23 cellular contexts compared by ENCODE assay signal in the genomic region with DNA sequence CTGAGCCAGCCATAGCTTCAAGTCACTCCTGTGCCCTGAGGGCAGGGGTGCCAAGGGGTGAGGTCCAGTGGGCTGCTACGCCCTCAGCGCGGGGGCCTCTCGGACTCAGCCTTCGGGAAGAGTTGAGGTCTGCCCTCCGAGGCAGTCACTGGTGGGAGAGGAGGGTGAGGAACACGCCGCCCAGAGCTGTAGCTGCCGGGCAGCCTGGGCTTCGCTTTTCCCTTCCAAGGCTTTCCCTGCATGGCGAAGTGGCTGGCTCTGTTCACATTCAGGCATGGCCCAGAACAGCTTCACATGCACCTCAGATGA. TPM values are rescaled to one million over a fixed set of nuclear protein-coding genes. Genes with fewer than 3 reads are reported as not detected.
A peak's percentile ranks its signal among the peaks of the same experiment; 100 is the strongest.
DNase-seq lines count a peak whose midpoint lies in the region; ATAC-seq, FAIRE-seq and TF ChIP-seq lines count a peak whose summit lies in the region.
"Had no signal": no experiment of that assay in that cellular context is flagged by ENCODE, and none has a peak within 500 bp of the region (broad histone marks: within the 10 kb centered on the region; RNA-seq: fewer than 3 reads in every experiment).

No MANE protein-coding gene starts in this region.

- peak overlapping the region; percentile 46; the same call in 1 of the 2 replicates for H2BK15ac ChIP-seq in H1 (ENCODE audit: low read length)

- H3K9ac ChIP-seq in PC-3 (ENCODE audit: low read length) (no peak overlapping the region), H1 (replicated peaks in 1 of 4; ENCODE audit: extremely low read depth in 1 of 4, low read depth in 3 of 4, low read length in 3 of 4) (no peak overlapping the region)

- 83 to 84% methylated on average over 11 of the region's 11 CpGs for WGBS in heart right ventricle, 2 donors
- 95% methylated on average over 11 of the region's 11 CpGs; no CpG with 5 or more reads in 1 of the 2 experiments for WGBS in H1 (ENCODE audit: extremely low coverage in 1 of 2, insufficient coverage in 1 of 2, insufficient read length in 1 of 2, insufficient replicate concordance in 2 of 2, low coverage in 1 of 2, low lambda C conversion rate in 2 of 2, missing lambda C conversion rate in 1 of 2), 2 experiments

- no peak overlapping the region for H3K56ac ChIP-seq in H1 (replicated peaks; ENCODE audit: insufficient read length, low read depth, low read length)

- H3K4me3 ChIP-seq in heart right ventricle: no peak overlapping the region
- no peak overlapping the region for H3K4me3 ChIP-seq in PC-3 (ENCODE audit: low read length)
- no peak overlapping the region for H3K4me3 ChIP-seq in H1 (ENCODE audit: extremely low read depth in 1 of 4, insufficient read depth in 2 of 4, low read depth in 3 of 4, low read length in 4 of 4)
- no peak overlapping the region for H3K4me3 ChIP-seq in osteoblast (ENCODE audit: insufficient read depth, low read length)
- no peak overlapping the region for H3K4me3 ChIP-seq in brain microvascular endothelial cell (ENCODE audit: low read depth, low read length)
- H3K4me3 ChIP-seq: GM12878 had no signal

- H2BK120ac ChIP-seq in H1 (replicated peaks; ENCODE audit: low read depth, low read length): no peak overlapping the region

- H2AFZ ChIP-seq in PC-3 (ENCODE audit: low read length) (no peak overlapping the region), H1 (ENCODE audit: low read length) (no peak overlapping the region), osteoblast (ENCODE audit: low read length) (no peak overlapping the region)

- no peak overlapping the region for H4K5ac ChIP-seq in H1 (ENCODE audit: insufficient read length, low read depth, low read length)

- no peaks in the 10 kb centered on the region for H3K9me3 ChIP-seq in heart right ventricle
- no peaks in the 10 kb centered on the region for H3K9me3 ChIP-seq in PC-3 (ENCODE audit: low read length)
- 0 out of 4 replicates have a peak, but pooled peaks cover 0 to 2% of the 10 kb centered on the region in 2 experiments for H3K9me3 ChIP-seq in H1 (ENCODE audit: insufficient read depth in 2 of 2, low read depth in 1 of 2, low read length in 1 of 2)
- no peaks in the 10 kb centered on the region for H3K9me3 ChIP-seq in osteoblast (ENCODE audit: low read depth, low read length)
- H3K9me3 ChIP-seq: BE2C had no signal

- no peak for TF ChIP-seq CTCF in heart right ventricle (IDR thresholded peaks at IDR 0.05)
- TF ChIP-seq CTCF in PC-3 (conservative IDR thresholded peaks at IDR 0.05; ENCODE audit: low read depth, low read length): no peak
- TF ChIP-seq CTCF in H1 (IDR thresholded peaks at IDR 0.05; ENCODE audit: control extremely low read depth in 1 of 3, insufficient read depth in 1 of 3, low read depth in 1 of 3, low read length in 3 of 3): no peak
- TF ChIP-seq CTCF in osteoblast (IDR thresholded peaks at IDR 0.05; ENCODE audit: extremely low read depth, low read depth, low read length): no peak
- no peak for TF ChIP-seq CTCF in brain microvascular endothelial cell (IDR thresholded peaks at IDR 0.05; ENCODE audit: low read depth, low read length, missing control alignments)

- H3K9me2 ChIP-seq in PC-3 (replicated peaks; ENCODE audit: low read length): no peaks in the 10 kb centered on the region

- H3K27ac ChIP-seq in heart right ventricle (no peak overlapping the region), PC-3 (ENCODE audit: low read length) (no peak overlapping the region), H1 (ENCODE audit: low read depth, low read length) (no peak overlapping the region), osteoblast (ENCODE audit: low read depth, low read length) (no peak overlapping the region), brain microvascular endothelial cell (no peak overlapping the region)
- H3K27ac ChIP-seq: HL-60 had no signal

- DNase-seq in Right ventricle myocardium superior (peak; percentile 15), heart right ventricle (no peak), PC-3 (no peak), H1 (ENCODE audit: low read depth in 1 of 2, low spot score in 2 of 2) (no peak), osteoblast (ENCODE audit: insufficient read length, low spot score, missing footprints) (peak; percentile 34), brain microvascular endothelial cell (no peak), HPDE6-E6E7 (ENCODE audit: extremely low spot score) (no peak)
- no peak for DNase-seq in stimulated activated CD4-positive, alpha-beta T cell treated with anti-CD3 and anti-CD28 coated beads, Interleukin-4, amount 100 ng/mL, for 1 hour
- DNase-seq: ACHN; BE2C; C1 segment of cervical spinal cord; CD4-positive, CD25-positive, alpha-beta regulatory T cell; CD8-positive, alpha-beta memory T cell; COR-L47; DMS 273 treated with DMSO at 0.1 percent for 48 hours; DND-41; EL; GOT3; H9 had no signal

- H4K20me1 ChIP-seq in PC-3 (ENCODE audit: low read length): no peaks in the 10 kb centered on the region
- peaks cover 0 to 2% of the 10 kb centered on the region in 2 experiments for H4K20me1 ChIP-seq in H1 (replicated peaks in 1 of 2; ENCODE audit: control insufficient read depth in 1 of 2, insufficient read depth in 2 of 2, low read length in 2 of 2)
- H4K20me1 ChIP-seq in osteoblast (ENCODE audit: insufficient read depth, low read length): no peaks in the 10 kb centered on the region

- TF ChIP-seq POLR2A in H1 (IDR thresholded peaks at IDR 0.05; ENCODE audit: control extremely low read depth in 1 of 2, low read depth in 2 of 2, low read length in 2 of 2): no peak

- H2AK5ac ChIP-seq in H1 (ENCODE audit: low read depth, low read length): no peak overlapping the region

- no peak for ATAC-seq in Right ventricle myocardium superior (ENCODE audit: poor library complexity)
- ATAC-seq in heart right ventricle: no peak
- ATAC-seq in PC-3: peak; percentile 25
- ATAC-seq: GM12878 had no signal

- no peaks in the 10 kb centered on the region for H3K79me1 ChIP-seq in H1 (ENCODE audit: low read depth, low read length)

- no peak overlapping the region for H4K91ac ChIP-seq in H1 (replicated peaks; ENCODE audit: insufficient read length, low read length)

- intact Hi-C loops in Right ventricle myocardium superior (cut with DNase I) (no loop called here), heart right ventricle (cut with DNase I) (no loop called here), PC-3 (cut with micrococcal nuclease) (no loop called here)

- H3K18ac ChIP-seq in H1 (ENCODE audit: extremely low read depth, low read length): no peak overlapping the region

- H3K4me2 ChIP-seq in PC-3 (ENCODE audit: low read length) (no peak overlapping the region), H1 (ENCODE audit: insufficient read depth in 1 of 2, low read depth in 2 of 2, low read length in 2 of 2) (no peak overlapping the region), osteoblast (ENCODE audit: insufficient read depth, low read length) (no peak overlapping the region)

- CTCF ChIA-PET in PC-3 (lab: Charles Lee) (no interaction called here), H1 (lab: Charles Lee; ENCODE audit: partially characterized antibody) (no interaction called here)

- TF ChIP-seq EP300 in H1 (IDR thresholded peaks at IDR 0.05; ENCODE audit: borderline replicate concordance in 1 of 2, low read depth in 2 of 2, low read length in 2 of 2): no peak

- in situ Hi-C loops in brain microvascular endothelial cell (cut with HindIII; ENCODE audit: low pct_ligation_motif_present, low sequenced_read_pairs): no loop called here

- no TSS peak for BruUV-seq in PC-3 (replicated peaks; lab: Mats Ljungman, UMichigan)

- no peaks in the 10 kb centered on the region for H3F3A ChIP-seq in PC-3 (ENCODE audit: low read length, unreplicated experiment)

- H3K14ac ChIP-seq in H1 (ENCODE audit: insufficient read length): no peak overlapping the region

- no peak overlapping the region; the same call in 1 of the 2 replicates for H4K8ac ChIP-seq in H1 (ENCODE audit: extremely low read depth, insufficient read depth, low read length)

- no peak overlapping the region for H2BK20ac ChIP-seq in H1 (ENCODE audit: low read length)

- no peak overlapping the region for H3K23ac ChIP-seq in H1 (ENCODE audit: insufficient read length)

- H3K4me1 ChIP-seq in heart right ventricle (no peaks in the 10 kb centered on the region), PC-3 (ENCODE audit: insufficient read depth, low read length) (peaks cover under 1% of the 10 kb centered on the region; the same call in 1 of the 2 replicates), H1 (replicated peaks in 1 of 4; ENCODE audit: control insufficient read depth in 3 of 4, insufficient read depth in 4 of 4, low read length in 3 of 4) (peaks cover 0 to 2% (median 0%) of the 10 kb centered on the region in 4 experiments; a peak in 2 of 7 replicates), osteoblast (ENCODE audit: insufficient read depth, low read length) (no peaks in the 10 kb centered on the region)
- H3K4me1 ChIP-seq: BE2C had no signal

- H3K79me2 ChIP-seq in PC-3 (ENCODE audit: low read length): no peaks in the 10 kb centered on the region
- H3K79me2 ChIP-seq in H1 (ENCODE audit: control insufficient read depth in 1 of 2, insufficient read depth in 2 of 2, low read length in 2 of 2): no peaks in the 10 kb centered on the region
- H3K79me2 ChIP-seq in osteoblast (ENCODE audit: insufficient read depth, low read length): no peaks in the 10 kb centered on the region

- H3K23me2 ChIP-seq in H1 (ENCODE audit: low read depth, low read length): no peaks in the 10 kb centered on the region

- no peaks in the 10 kb centered on the region for H3K36me3 ChIP-seq in heart right ventricle
- no peaks in the 10 kb centered on the region for H3K36me3 ChIP-seq in PC-3 (ENCODE audit: low read depth, low read length)
- H3K36me3 ChIP-seq in H1 (ENCODE audit: control insufficient read depth in 2 of 4, insufficient read depth in 4 of 4, low read length in 3 of 4): no peaks in the 10 kb centered on the region
- H3K36me3 ChIP-seq in osteoblast (ENCODE audit: insufficient read depth, low read length): no peaks in the 10 kb centered on the region
- H3K36me3 ChIP-seq in brain microvascular endothelial cell (replicated peaks): no peaks in the 10 kb centered on the region
- H3K36me3 ChIP-seq: BE2C had no signal

- no peak overlapping the region for H3K4ac ChIP-seq in H1 (replicated peaks; ENCODE audit: insufficient read length, low read depth, low read length)

- TF ChIP-seq RAD21 in H1 (IDR thresholded peaks at IDR 0.05 in 1 of 2, conservative IDR thresholded peaks at IDR 0.05 in 1 of 2; ENCODE audit: low read depth in 2 of 2, low read length in 2 of 2): no peak

- peak overlapping the region; percentile 17; the same call in 1 of the 2 replicates for H2BK12ac ChIP-seq in H1 (ENCODE audit: low read depth, low read length)

- peaks cover 0 to 87% (median 66%) of the 10 kb centered on the region in 7 donors for H3K27me3 ChIP-seq in heart right ventricle
- H3K27me3 ChIP-seq in PC-3 (ENCODE audit: low read length): peaks cover 99% of the 10 kb centered on the region
- H3K27me3 ChIP-seq in H1 (replicated peaks in 1 of 4; ENCODE audit: control insufficient read depth in 3 of 4, extremely low read depth in 1 of 4, insufficient read depth in 3 of 4, low read length in 3 of 4): no peaks in the 10 kb centered on the region; a peak in 1 of 7 replicates
- H3K27me3 ChIP-seq in osteoblast (ENCODE audit: insufficient read depth, low read length): no peaks in the 10 kb centered on the region
- H3K27me3 ChIP-seq in brain microvascular endothelial cell (replicated peaks): no peaks in the 10 kb centered on the region
- H3K27me3 ChIP-seq: BE2C had no signal

- no peak overlapping the region for H2BK5ac ChIP-seq in H1 (ENCODE audit: low read depth, low read length)

- POLR2A ChIA-PET in PC-3 (lab: Charles Lee; ENCODE audit: unreplicated experiment): no interaction called here
- POLR2A ChIA-PET in H1 (lab: Charles Lee; ENCODE audit: partially characterized antibody): no interaction called here

- no peak for FAIRE-seq in H1 (lab: Jason Lieb, UNC)
- FAIRE-seq: A204.1, GM12878, HTR-8/SVneo had no signal

RNA-seq across cellular contexts. Expression of gene C1orf174, which starts 43.0 kb away (rescaled TPM):
- total RNA-seq in Right ventricle myocardium superior: 12.6 TPM
- total RNA-seq in heart right ventricle: 10 to 100 TPM in 5 of 10 donors, 1 to 10 TPM in 5; 7.5 to 13.4 (median 10.5) TPM
- polyA plus RNA-seq in heart right ventricle: 10 to 100 TPM; 10.7 to 12.1 TPM
- total RNA-seq in PC-3 (2014; rRNA removed): 64.2 and 70.9 TPM in 2 replicates
- 28.4 and 28.5 TPM in 2 replicates for total RNA-seq in H1 (2021; fragmentation: NEBNext Ultra II Directional; extraction: Animal tissue kit (Norgen Biotek cat#: 25700))
- polyA plus RNA-seq in H1 (2011; rRNA removed): 31.1 and 32.4 TPM in 2 replicates
- polyA plus RNA-seq in H1 (2011; cell fraction: cytosol; rRNA removed): 35.9 TPM
- 31.2 TPM for polyA plus RNA-seq in H1 (2011; cell fraction: nucleus; rRNA removed)
- 25.9 to 34.1 TPM (median 27.7 TPM) in 4 replicates for polyA plus RNA-seq in H1 (2012, experiment 1 of 2)
- 7.2 TPM for polyA plus RNA-seq in H1 (2012, experiment 2 of 2)
- polyA plus RNA-seq in H1 (2013, experiment 1 of 2): 21.3 TPM
- polyA plus RNA-seq in H1 (2013, experiment 2 of 2): 22.1 TPM
- 21.0 and 24.5 TPM in 2 replicates for polyA minus RNA-seq in H1 (2011; rRNA and poly(A)+ RNA removed)
- polyA minus RNA-seq in H1 (2011; cell fraction: cytosol; rRNA and poly(A)+ RNA removed): 16.9 TPM
- 11.5 TPM for polyA minus RNA-seq in H1 (2011; cell fraction: nucleus; rRNA and poly(A)+ RNA removed)
- total RNA-seq in osteoblast: 27.1 and 29.3 TPM in 2 replicates

Comparison
In these comparisons a context has a peak if more than half of its experiments do, and no peak if none do; other contexts are left out.
1. DNase-seq: peak in Right ventricle myocardium superior (single experiment) and osteoblast (single experiment); none in heart right ventricle (0 of 2), PC-3 (single experiment), H1 (0 of 2), stimulated activated CD4-positive, alpha-beta T cell treated with anti-CD3 and anti-CD28 coated beads, Interleukin-4, amount 100 ng/mL, for 1 hour (single experiment), brain microvascular endothelial cell (single experiment) and HPDE6-E6E7 (single experiment).